In genomic region chr3:194633349-194634004, GRCh38 we compare ENCODE assay signal across 1 cellular context.
TF ChIP-seq lines count a peak whose summit lies in the region.

TMEM44 (minus strand) TSS chr3:194633419; CDS start chr3:194633215, 204 bp downstream.

TF ChIP-seq in HepG2, 621 proteins besides CTCF, POLR2A, EP300 and RAD21 (continued from another document and continues in another):
- no peak; the same call in 1 of the 2 replicates for TF ChIP-seq HMGXB3 (CRISPR knock-in tag; IDR thresholded peaks at IDR 0.05; ENCODE audit: borderline replicate concordance)
- no peak for TF ChIP-seq FOXO4 (CRISPR knock-in tag; conservative IDR thresholded peaks at IDR 0.05)
- no peak for TF ChIP-seq ZNF883 (CRISPR knock-in tag; IDR thresholded peaks at IDR 0.05; ENCODE audit: not compliant biosample characterization)
- TF ChIP-seq ZNF333 (CRISPR knock-in tag; IDR thresholded peaks at IDR 0.05; ENCODE audit: borderline replicate concordance), result no peak
- no peak for TF ChIP-seq ADNP (CRISPR knock-in tag; IDR thresholded peaks at IDR 0.05)
- no peak for TF ChIP-seq CERS6 (CRISPR knock-in tag; IDR thresholded peaks at IDR 0.05)
- no peak for TF ChIP-seq ZNF678 (CRISPR knock-in tag; IDR thresholded peaks at IDR 0.05)
- TF ChIP-seq TBL1XR1 (IDR thresholded peaks at IDR 0.05; ENCODE audit: borderline replicate concordance, low read length, partially characterized antibody), result no peak
- TF ChIP-seq ATAD3A (CRISPR knock-in tag; IDR thresholded peaks at IDR 0.05), result no peak
- TF ChIP-seq THYN1 (CRISPR knock-in tag; IDR thresholded peaks at IDR 0.05; ENCODE audit: borderline replicate concordance, low read depth), result no peak
- TF ChIP-seq GATAD2A (CRISPR knock-in tag; IDR thresholded peaks at IDR 0.05), result 0 out of 2 replicates have a peak, but pooled peaks have one; percentile 54
- TF ChIP-seq ZNF768 (CRISPR knock-in tag; IDR thresholded peaks at IDR 0.05), result no peak
- TF ChIP-seq ARID2 (CRISPR knock-in tag; IDR thresholded peaks at IDR 0.05; ENCODE audit: borderline replicate concordance), result no peak
- no peak for TF ChIP-seq STAT6 (CRISPR knock-in tag; IDR thresholded peaks at IDR 0.05; ENCODE audit: borderline replicate concordance)
- no peak for TF ChIP-seq AKNA (CRISPR knock-in tag; IDR thresholded peaks at IDR 0.05; ENCODE audit: borderline replicate concordance)
- TF ChIP-seq GTF3A (CRISPR knock-in tag; conservative IDR thresholded peaks at IDR 0.05), result no peak
- TF ChIP-seq ELF1 (CRISPR knock-in tag; IDR thresholded peaks at IDR 0.05), result 0 out of 2 replicates have a peak, but pooled peaks have one; percentile 32
- TF ChIP-seq ZNF264 (CRISPR knock-in tag; IDR thresholded peaks at IDR 0.05), result no peak
- no peak for TF ChIP-seq FUBP1 (CRISPR knock-in tag; IDR thresholded peaks at IDR 0.05; ENCODE audit: borderline replicate concordance)
- TF ChIP-seq ZNF816 (CRISPR knock-in tag; IDR thresholded peaks at IDR 0.05; ENCODE audit: borderline replicate concordance), result no peak; the same call in 1 of the 2 replicates
- TF ChIP-seq MTA3 (CRISPR knock-in tag; IDR thresholded peaks at IDR 0.05), result no peak
- no peak for TF ChIP-seq ZNF784 (CRISPR knock-in tag; IDR thresholded peaks at IDR 0.05; ENCODE audit: borderline replicate concordance)
- TF ChIP-seq ZNF788 (CRISPR knock-in tag; IDR thresholded peaks at IDR 0.05; ENCODE audit: borderline replicate concordance), result peak; percentile 59; the same call in 1 of the 2 replicates
- no peak for TF ChIP-seq PREB (CRISPR knock-in tag; IDR thresholded peaks at IDR 0.05)
- 0 out of 2 replicates have a peak, but pooled peaks have one; percentile 75 for TF ChIP-seq HINFP (CRISPR knock-in tag; IDR thresholded peaks at IDR 0.05; ENCODE audit: low read depth)
- TF ChIP-seq MTF1 (CRISPR knock-in tag; IDR thresholded peaks at IDR 0.05), result no peak
- no peak for TF ChIP-seq ZNF841 (CRISPR knock-in tag; IDR thresholded peaks at IDR 0.05; ENCODE audit: borderline replicate concordance)
- TF ChIP-seq ZNF350 (CRISPR knock-in tag; IDR thresholded peaks at IDR 0.05; ENCODE audit: borderline replicate concordance, low read depth), result no peak; the same call in 1 of the 2 replicates
- no peak for TF ChIP-seq KDM6A (CRISPR knock-in tag; IDR thresholded peaks at IDR 0.05; ENCODE audit: low read depth)
- peak; percentile 77 for TF ChIP-seq HOXA3 (CRISPR knock-in tag; IDR thresholded peaks at IDR 0.05)
- peak; percentile 19; the same call in 1 of the 2 replicates for TF ChIP-seq FOSL2 (CRISPR knock-in tag; IDR thresholded peaks at IDR 0.05)
- no peak for TF ChIP-seq TCF7L2 (IDR thresholded peaks at IDR 0.05; ENCODE audit: low read depth, low read length)
- peak; percentile 55 for TF ChIP-seq MXD3 (CRISPR knock-in tag; IDR thresholded peaks at IDR 0.05)
- TF ChIP-seq U2AF1 (optimal IDR thresholded peaks at IDR 0.05; ENCODE audit: low read depth, low read length), result no peak
